Comparison of ENCODE assay signal across 7 cellular contexts in genomic region chr6:27176523-27177391, GRCh38.
DNase-seq lines count a peak whose midpoint lies in the region; FAIRE-seq and TF ChIP-seq lines count a peak whose summit lies in the region.
"Not testable (repeated sequence)": the region's sequence is repeated elsewhere in the genome, so short reads cannot be mapped to it uniquely, and the experiment has no call there.

No MANE protein-coding gene starts in this region.

- not testable (repeated sequence) for TF ChIP-seq RAD21 in Ishikawa (IDR thresholded peaks at IDR 0.05; ENCODE audit: low read depth)

- TF ChIP-seq POLR2A in sigmoid colon (IDR thresholded peaks at IDR 0.05): not testable (repeated sequence)

- FAIRE-seq in kidney (lab: Jason Lieb, UNC): peak; percentile 79

- intact Hi-C loops in kidney (cut with DNase I): loop anchor here (10.0 kb wide), 1 partner anchor 718 kb away; a partner anchor contains a TSS
- intact Hi-C loops in sigmoid colon (cut with DNase I): loop anchor here (1.0 to 5.0 kb wide), 7 partner anchors 29 to 721 kb away; partner anchors contain the start of gene ZNF391

- TF ChIP-seq EP300 in Ishikawa (IDR thresholded peaks at IDR 0.05; ENCODE audit: borderline replicate concordance); sigmoid colon (IDR thresholded peaks at IDR 0.05): not testable (repeated sequence)

- WGBS in sigmoid colon, 2 donors: 1 to 2% methylated on average over 38 of the region's 38 CpGs

- H3K36me3 ChIP-seq in kidney (ENCODE audit: control insufficient read depth in 1 of 2, insufficient read depth in 2 of 2, low read length in 2 of 2); sigmoid colon: not testable (repeated sequence)

- H3K4me1 ChIP-seq in kidney (ENCODE audit: control insufficient read depth in 1 of 2, insufficient read depth in 1 of 2, low read depth in 1 of 2, low read length in 2 of 2): not testable (repeated sequence)
- peaks cover 0 to 13% (median 3%) of the 10 kb centered on the region in 4 donors for H3K4me1 ChIP-seq in sigmoid colon

- H3K9me3 ChIP-seq in kidney (ENCODE audit: control insufficient read depth in 1 of 2, low read length in 2 of 2); sigmoid colon: not testable (repeated sequence)

- not testable (repeated sequence) for TF ChIP-seq CTCF in GM10266 (IDR thresholded peaks at IDR 0.05; ENCODE audit: control insufficient read depth, insufficient read depth, low read depth, missing control alignments); kidney (IDR thresholded peaks at IDR 0.05; ENCODE audit: borderline replicate concordance, extremely low read depth, insufficient read depth); sigmoid colon (IDR thresholded peaks at IDR 0.05)

- not testable (repeated sequence) for H3K27me3 ChIP-seq in sigmoid colon

- H3K4me3 ChIP-seq in kidney (ENCODE audit: low read length in 2 of 2): peak overlapping the region; percentile 91 to 99
- H3K4me3 ChIP-seq in sigmoid colon: peak overlapping the region; percentile 80 to 100 (median 96)

- not testable (repeated sequence) for H3K27ac ChIP-seq in kidney (ENCODE audit: low read depth in 2 of 2, low read length in 2 of 2)
- peak overlapping the region; percentile 85 to 91 (median 88) for H3K27ac ChIP-seq in sigmoid colon

- DNase-seq in GM10266 (ENCODE audit: extremely low spot score) (peak; percentile 20), OCI-M1 (lab: John Stamatoyannopoulos, UW) (peak; percentile 85), dermis microvascular lymphatic vessel endothelial cell (ENCODE audit: low read depth in 2 of 2) (peak; percentile 39 to 57)
- peak; percentile 30 to 34 for DNase-seq in activated CD8-positive, alpha-beta memory T cell treated with anti-CD3 and anti-CD28 coated beads for 4 hours (ENCODE audit: low read depth in 2 of 2)
- DNase-seq in kidney, sigmoid colon: not testable (repeated sequence)

- peak overlapping the region; percentile 89 to 98 for H3K9ac ChIP-seq in kidney (ENCODE audit: low read length in 2 of 2)

TF ChIP-seq in Ishikawa, 13 proteins besides CTCF, POLR2A, EP300 and RAD21:
- TF ChIP-seq TEAD4 (IDR thresholded peaks at IDR 0.05) (peak; percentile 81), CREB1 (IDR thresholded peaks at IDR 0.05; ENCODE audit: low read depth) (0 out of 2 replicates have a peak, but pooled peaks have one; percentile 5), MAX (IDR thresholded peaks at IDR 0.05) (peak; percentile 29; the same call in 1 of the 2 replicates)
TF ChIP-seq in Ishikawa: peak in this region for 3; not testable (repeated sequence) for 10.
